5 cellular contexts compared by ENCODE assay signal in genomic region chr20:37470190-37470589, GRCh38. TPM values are rescaled to one million over a fixed set of nuclear protein-coding genes. Genes with fewer than 3 reads are reported as not detected.
"Had no signal": no experiment of that assay in that cellular context is flagged by ENCODE, and none has a peak within 500 bp of the region (broad histone marks: within the 10 kb centered on the region; RNA-seq: fewer than 3 reads in every experiment).

No MANE protein-coding gene starts in this region.

RNA-seq across cellular contexts. Expression of gene NNAT, which starts 50.9 kb away (rescaled TPM):
- total RNA-seq: liver; lung microvascular endothelial cell; mononuclear cell; naive thymus-derived CD4-positive, alpha-beta T cell; naive thymus-derived CD8-positive, alpha-beta T cell had no signal
- polyA plus RNA-seq: naive thymus-derived CD4-positive, alpha-beta T cell had no signal
